ENCODE assay signal across 8 cellular contexts in the genomic region with DNA sequence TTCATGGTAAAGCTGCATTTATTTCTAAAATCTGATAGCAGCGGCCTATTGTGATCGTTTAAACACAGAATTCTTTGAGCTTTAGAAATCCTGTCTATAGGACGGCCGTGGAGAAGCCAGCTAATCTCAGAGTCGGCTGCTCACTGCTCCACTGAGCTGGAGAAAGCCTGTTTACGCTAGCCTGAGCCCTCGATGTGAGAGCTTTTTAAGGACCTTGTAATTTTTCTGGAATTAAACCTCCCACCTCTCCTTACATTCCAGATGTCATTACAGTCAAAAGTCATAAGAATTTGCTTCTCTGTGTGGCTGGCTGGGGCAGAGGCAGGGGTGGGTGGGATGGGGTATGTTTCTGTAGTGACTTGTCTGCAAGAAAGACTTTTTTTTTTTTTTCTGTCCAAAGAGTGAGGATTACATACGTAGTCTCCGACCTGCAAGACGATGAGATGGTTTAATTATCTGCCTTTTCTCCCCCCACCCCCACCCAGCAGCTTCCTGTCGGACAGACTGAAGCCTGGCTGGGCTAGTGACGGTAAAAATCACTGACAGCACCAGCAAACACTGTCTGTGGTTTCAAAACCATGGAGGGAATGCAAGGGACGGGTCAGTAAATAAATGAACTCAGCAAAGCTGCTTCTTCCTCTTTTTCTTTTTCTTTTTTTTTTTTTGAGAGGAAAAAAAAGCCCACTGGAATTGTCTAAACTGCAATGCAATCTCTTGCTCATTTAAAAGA. TPM values are rescaled to one million over a fixed set of nuclear protein-coding genes. Genes with fewer than 3 reads are reported as not detected.
DNase-seq lines count a peak whose midpoint lies in the region; ATAC-seq, FAIRE-seq and TF ChIP-seq lines count a peak whose summit lies in the region.

No MANE protein-coding gene starts in this region.

- TF ChIP-seq CTCF in AG09309 (IDR thresholded peaks at IDR 0.05; ENCODE audit: control insufficient read depth, insufficient read depth, low read depth, low read length, missing control alignments) (no peak), ascending aorta (IDR thresholded peaks at IDR 0.05) (no peak), HepG2 (CRISPR knock-in tag; IDR thresholded peaks at IDR 0.05) (no peak), tibial artery (IDR thresholded peaks at IDR 0.05) (no peak)

- H3K36me3 ChIP-seq in ascending aorta (no peaks in the 10 kb centered on the region), HepG2 (replicated peaks in 1 of 2; ENCODE audit: control insufficient read depth in 1 of 2, insufficient read depth in 2 of 2, low read length in 2 of 2) (no peaks in the 10 kb centered on the region), tibial artery (peaks cover 0 to 9% (median 0%) of the 10 kb centered on the region in 3 donors)

- 8% methylated on average over 13 of the region's 13 CpGs for WGBS in HepG2 (ENCODE audit: low lambda C conversion rate)

- peak overlapping the region; percentile 77 to 78 for H3K27ac ChIP-seq in ascending aorta
- H3K27ac ChIP-seq in HepG2 (ENCODE audit: extremely low read length, insufficient read depth, low read length) = no peak overlapping the region
- peak overlapping the region; percentile 81 to 90 for H3K27ac ChIP-seq in tibial artery

- H4K20me1 ChIP-seq in HepG2 (ENCODE audit: insufficient read depth, low read length) = no peaks in the 10 kb centered on the region

- ATAC-seq in HepG2 (no peak; the same call in 2 of the 3 replicates), GM21737 (IDR thresholded peaks at IDR 0.05; ENCODE audit: unreplicated experiment) (no peak)
- ATAC-seq in stimulated activated naive CD8-positive, alpha-beta T cell treated with anti-CD3 and anti-CD28 coated beads, Interleukin-15, amount 100 ng/mL, for 72 hours = no peak

- peak overlapping the region in 1 of 2 donors; percentile 72 for H3K4me3 Mint-ChIP-seq in stimulated activated naive CD8-positive, alpha-beta T cell treated with anti-CD3 and anti-CD28 coated beads, Interleukin-15, amount 100 ng/mL, for 72 hours

- BruUV-seq in HepG2 (replicated peaks; lab: Mats Ljungman, UMichigan) = no TSS peak

- peak overlapping the region; percentile 82 for H3K4me2 ChIP-seq in HepG2 (ENCODE audit: low read depth, low read length)

- in situ Hi-C loops in HepG2 (cut with HindIII; ENCODE audit: extremely low pct_ligation_motif_present, low pct_unique_long_range_greater_than_20kb) = loop anchor here (5.0 kb wide), 1 partner anchor 36 kb away; a partner anchor contains a TSS

- H3K9me3 Mint-ChIP-seq in stimulated activated naive CD8-positive, alpha-beta T cell treated with anti-CD3 and anti-CD28 coated beads, Interleukin-15, amount 100 ng/mL, for 72 hours = no peaks in the 10 kb centered on the region

- CTCF ChIA-PET in HepG2 (lab: Yijun Ruan, JAX; ENCODE audit: low intra/inter-chr PET ratio, low total read pairs) = no interaction called here

- H3K9me3 ChIP-seq in ascending aorta = no peaks in the 10 kb centered on the region
- no peaks in the 10 kb centered on the region for H3K9me3 ChIP-seq in HepG2 (ENCODE audit: low read length)
- H3K9me3 ChIP-seq in tibial artery = no peaks in the 10 kb centered on the region

- no peaks in the 10 kb centered on the region for H3K79me2 ChIP-seq in HepG2 (ENCODE audit: insufficient read depth, low read length)

- no peak overlapping the region for H2AFZ ChIP-seq in HepG2 (ENCODE audit: low read length)

- no peak for TF ChIP-seq EP300 in HepG2 (IDR thresholded peaks at IDR 0.05; ENCODE audit: low read depth in 2 of 2, low read length in 2 of 2)
- TF ChIP-seq EP300 in HepG2 (CRISPR knock-in tag; IDR thresholded peaks at IDR 0.05; ENCODE audit: borderline replicate concordance) = no peak

- peaks cover 15 to 22% of the 10 kb centered on the region in 2 donors for H3K4me1 ChIP-seq in ascending aorta
- H3K4me1 ChIP-seq in HepG2 (ENCODE audit: insufficient read depth, low read length) = peaks cover 85% of the 10 kb centered on the region
- peaks cover 13 to 58% (median 41%) of the 10 kb centered on the region in 4 donors for H3K4me1 ChIP-seq in tibial artery

- FAIRE-seq in HTR-8/SVneo (lab: Jason Lieb, UNC) (no peak), HepG2 (lab: Jason Lieb, UNC) (peak; percentile 37)

- H3K27me3 Mint-ChIP-seq in stimulated activated naive CD8-positive, alpha-beta T cell treated with anti-CD3 and anti-CD28 coated beads, Interleukin-15, amount 100 ng/mL, for 72 hours = no peaks in the 10 kb centered on the region

- H3K27me3 ChIP-seq in ascending aorta (no peaks in the 10 kb centered on the region), HepG2 (ENCODE audit: control insufficient read depth in 1 of 2, insufficient read depth in 2 of 2, low read length in 2 of 2) (no peaks in the 10 kb centered on the region), tibial artery (no peaks in the 10 kb centered on the region)

- DNase-seq in AG09309 (ENCODE audit: low read depth) (peak; percentile 89), HTR-8/SVneo (ENCODE audit: insufficient read length, low spot score) (peak; percentile 71), ascending aorta (ENCODE audit: low spot score in 2 of 2) (no peak), HepG2 (ENCODE audit: low spot score) (peak; percentile 79), tibial artery (peak in 1 of 2 donors; percentile 65), LoVo (ENCODE audit: low spot score) (no peak)
- no peak for DNase-seq in stimulated activated naive CD8-positive, alpha-beta T cell treated with anti-CD3 and anti-CD28 coated beads, Interleukin-15, amount 100 ng/mL, for 72 hours

- H3K27ac Mint-ChIP-seq in stimulated activated naive CD8-positive, alpha-beta T cell treated with anti-CD3 and anti-CD28 coated beads, Interleukin-15, amount 100 ng/mL, for 72 hours = no peak overlapping the region

- POLR2A ChIA-PET in HepG2 (lab: Yijun Ruan, JAX) = interaction anchor here (0.6 to 2.4 kb wide), 12 partner anchors 10 to 718 kb away, joined by 3 to 13 read pairs (median 6); a partner anchor contains a TSS

- H3K4me3 ChIP-seq in AG09309 (ENCODE audit: control insufficient read depth, low read depth, low read length) = no peak overlapping the region
- no peak overlapping the region for H3K4me3 ChIP-seq in ascending aorta
- H3K4me3 ChIP-seq in HepG2 (replicated peaks in 1 of 3; ENCODE audit: insufficient read depth in 1 of 3, low read depth in 2 of 3, low read length in 3 of 3) = peak overlapping the region; percentile 21 to 69 (median 24); a peak in 5 of 6 replicates
- H3K4me3 ChIP-seq in tibial artery = no peak overlapping the region

- H3K9ac ChIP-seq in HepG2 (ENCODE audit: insufficient read depth, low read depth, low read length) = no peak overlapping the region

- peaks cover 63% of the 10 kb centered on the region for H3K4me1 Mint-ChIP-seq in stimulated activated naive CD8-positive, alpha-beta T cell treated with anti-CD3 and anti-CD28 coated beads, Interleukin-15, amount 100 ng/mL, for 72 hours

- TF ChIP-seq RAD21 in HepG2 (CRISPR knock-in tag; IDR thresholded peaks at IDR 0.05) = no peak

- intact Hi-C loops in ascending aorta (cut with DNase I) (loop anchor here (2.0 kb wide), 1 partner anchor 39 kb away; a partner anchor contains a TSS), HepG2 (cut with micrococcal nuclease; ENCODE audit: unreplicated experiment) (loop anchor here (5.0 kb wide), 1 partner anchor 174 kb away; a partner anchor contains a TSS), tibial artery (cut with DNase I; ENCODE audit: low total_unique reads) (no loop called here)

- TF ChIP-seq POLR2A in HepG2 (IDR thresholded peaks at IDR 0.05; ENCODE audit: insufficient read depth in 1 of 2, low read depth in 2 of 2, low read length in 2 of 2) = no peak

RNA-seq across cellular contexts. Expression of a gene that starts 31.8 kb away (rescaled TPM):
- 216 TPM for total RNA-seq in ascending aorta
- total RNA-seq in HepG2 (2016; rRNA removed; fragmentation: Illumina TruSeq; extraction: Trizol) = 38.9 and 39.8 TPM in 2 replicates
- total RNA-seq in HepG2 (2016; cell fraction: cytosol; rRNA removed; fragmentation: Illumina TruSeq; extraction: Trizol; ENCODE audit: low read depth) = 13.4 and 13.6 TPM in 2 replicates
- 33.2 and 39.7 TPM in 2 replicates for total RNA-seq in HepG2 (2016; cell fraction: insoluble cytoplasmic fraction; rRNA removed; fragmentation: Illumina TruSeq; extraction: Trizol)
- 49.9 and 53.6 TPM in 2 replicates for total RNA-seq in HepG2 (2016; cell fraction: membrane; rRNA removed; fragmentation: Illumina TruSeq; extraction: Trizol)
- total RNA-seq in HepG2 (2016; cell fraction: nucleus; rRNA removed; fragmentation: Illumina TruSeq; extraction: Trizol) = 21.9 and 30.8 TPM in 2 replicates
- polyA plus RNA-seq in HepG2 (2011; rRNA removed) = 66.5 and 84.1 TPM in 2 replicates
- polyA plus RNA-seq in HepG2 (2011; cell fraction: cytosol; rRNA removed) = 62.9 and 70.1 TPM in 2 replicates
- polyA plus RNA-seq in HepG2 (2011; cell fraction: nucleus; rRNA removed) = 86.9 and 92.0 TPM in 2 replicates
- polyA plus RNA-seq in HepG2 (2012) = 98.0 and 117 TPM in 2 replicates
- 18.4 and 21.2 TPM in 2 replicates for polyA plus RNA-seq in HepG2 (2016; cell fraction: cytosol; fragmentation: Illumina TruSeq; extraction: Trizol; ENCODE audit: low read depth)
- 51.6 and 70.7 TPM in 2 replicates for polyA plus RNA-seq in HepG2 (2016; cell fraction: insoluble cytoplasmic fraction; fragmentation: Illumina TruSeq; extraction: Trizol; ENCODE audit: low read depth)
- 57.9 and 63.0 TPM in 2 replicates for polyA plus RNA-seq in HepG2 (2016; cell fraction: membrane; fragmentation: Illumina TruSeq; extraction: Trizol; ENCODE audit: low read depth)
- polyA plus RNA-seq in HepG2 (2016; cell fraction: nucleus; fragmentation: Illumina TruSeq; extraction: Trizol; ENCODE audit: insufficient read depth, low read depth) = 63.9 and 73.5 TPM in 2 replicates
- polyA minus RNA-seq in HepG2 (2011; rRNA and poly(A)+ RNA removed; ENCODE audit: low replicate concordance) = 23.8 and 82.1 TPM in 2 replicates
- polyA minus RNA-seq in HepG2 (2011; cell fraction: cytosol; rRNA and poly(A)+ RNA removed) = 41.1 and 48.2 TPM in 2 replicates
- 36.6 and 46.0 TPM in 2 replicates for polyA minus RNA-seq in HepG2 (2011; cell fraction: nucleus; rRNA and poly(A)+ RNA removed)

RNA-seq across cellular contexts. Expression of a gene that starts 38.1 kb away (rescaled TPM):
- total RNA-seq in ascending aorta = 2.0 TPM
- 6.6 and 10.0 TPM in 2 replicates for total RNA-seq in HepG2 (2016; rRNA removed; fragmentation: Illumina TruSeq; extraction: Trizol)
- 2.5 and 2.7 TPM in 2 replicates for total RNA-seq in HepG2 (2016; cell fraction: cytosol; rRNA removed; fragmentation: Illumina TruSeq; extraction: Trizol; ENCODE audit: low read depth)
- 6.6 and 10.2 TPM in 2 replicates for total RNA-seq in HepG2 (2016; cell fraction: insoluble cytoplasmic fraction; rRNA removed; fragmentation: Illumina TruSeq; extraction: Trizol)
- total RNA-seq in HepG2 (2016; cell fraction: membrane; rRNA removed; fragmentation: Illumina TruSeq; extraction: Trizol) = 3.3 and 3.5 TPM in 2 replicates
- 2.8 and 3.0 TPM in 2 replicates for total RNA-seq in HepG2 (2016; cell fraction: nucleus; rRNA removed; fragmentation: Illumina TruSeq; extraction: Trizol)
- polyA plus RNA-seq in HepG2 (2011; rRNA removed) = 3.9 and 5.2 TPM in 2 replicates
- 2.9 and 3.4 TPM in 2 replicates for polyA plus RNA-seq in HepG2 (2011; cell fraction: cytosol; rRNA removed)
- 1.2 and 1.4 TPM in 2 replicates for polyA plus RNA-seq in HepG2 (2011; cell fraction: nucleus; rRNA removed)
- 5.8 TPM in 2 replicates for polyA plus RNA-seq in HepG2 (2012)
- polyA plus RNA-seq in HepG2 (2016; cell fraction: cytosol; fragmentation: Illumina TruSeq; extraction: Trizol; ENCODE audit: low read depth) = 3.3 and 3.9 TPM in 2 replicates
- polyA plus RNA-seq in HepG2 (2016; cell fraction: insoluble cytoplasmic fraction; fragmentation: Illumina TruSeq; extraction: Trizol; ENCODE audit: low read depth) = 10.6 and 12.6 TPM in 2 replicates
- 2.9 and 3.5 TPM in 2 replicates for polyA plus RNA-seq in HepG2 (2016; cell fraction: membrane; fragmentation: Illumina TruSeq; extraction: Trizol; ENCODE audit: low read depth)
- 4.1 and 5.5 TPM in 2 replicates for polyA plus RNA-seq in HepG2 (2016; cell fraction: nucleus; fragmentation: Illumina TruSeq; extraction: Trizol; ENCODE audit: insufficient read depth, low read depth)
- polyA minus RNA-seq in HepG2 (2011; rRNA and poly(A)+ RNA removed; ENCODE audit: low replicate concordance) = 0.94 and 3.1 TPM in 2 replicates
- polyA minus RNA-seq in HepG2 (2011; cell fraction: cytosol; rRNA and poly(A)+ RNA removed) = 1.3 and 1.5 TPM in 2 replicates
- polyA minus RNA-seq in HepG2 (2011; cell fraction: nucleus; rRNA and poly(A)+ RNA removed) = 1.4 and 1.7 TPM in 2 replicates

RNA-seq across cellular contexts. Expression of a gene that starts 38.4 kb away (rescaled TPM):
- 2.1 TPM for total RNA-seq in ascending aorta
- total RNA-seq in HepG2 (2016; rRNA removed; fragmentation: Illumina TruSeq; extraction: Trizol) = 20.6 and 21.1 TPM in 2 replicates
- total RNA-seq in HepG2 (2016; cell fraction: cytosol; rRNA removed; fragmentation: Illumina TruSeq; extraction: Trizol; ENCODE audit: low read depth) = 3.3 and 5.4 TPM in 2 replicates
- total RNA-seq in HepG2 (2016; cell fraction: insoluble cytoplasmic fraction; rRNA removed; fragmentation: Illumina TruSeq; extraction: Trizol) = 20.6 and 21.4 TPM in 2 replicates
- total RNA-seq in HepG2 (2016; cell fraction: membrane; rRNA removed; fragmentation: Illumina TruSeq; extraction: Trizol) = 11.4 and 11.6 TPM in 2 replicates
- total RNA-seq in HepG2 (2016; cell fraction: nucleus; rRNA removed; fragmentation: Illumina TruSeq; extraction: Trizol) = 28.0 and 31.8 TPM in 2 replicates
- 12.8 and 13.2 TPM in 2 replicates for polyA plus RNA-seq in HepG2 (2011; rRNA removed)
- polyA plus RNA-seq in HepG2 (2011; cell fraction: cytosol; rRNA removed) = 5.4 and 6.9 TPM in 2 replicates
- polyA plus RNA-seq in HepG2 (2011; cell fraction: nucleus; rRNA removed) = 22.9 and 27.4 TPM in 2 replicates
- 3.6 and 9.3 TPM in 2 replicates for polyA plus RNA-seq in HepG2 (2012)
- 3.8 and 4.0 TPM in 2 replicates for polyA plus RNA-seq in HepG2 (2016; cell fraction: cytosol; fragmentation: Illumina TruSeq; extraction: Trizol; ENCODE audit: low read depth)
- polyA plus RNA-seq in HepG2 (2016; cell fraction: insoluble cytoplasmic fraction; fragmentation: Illumina TruSeq; extraction: Trizol; ENCODE audit: low read depth) = 19.3 and 19.8 TPM in 2 replicates
- polyA plus RNA-seq in HepG2 (2016; cell fraction: membrane; fragmentation: Illumina TruSeq; extraction: Trizol; ENCODE audit: low read depth) = 7.4 and 7.7 TPM in 2 replicates
- 35.9 and 39.3 TPM in 2 replicates for polyA plus RNA-seq in HepG2 (2016; cell fraction: nucleus; fragmentation: Illumina TruSeq; extraction: Trizol; ENCODE audit: insufficient read depth, low read depth)
- polyA minus RNA-seq in HepG2 (2011; rRNA and poly(A)+ RNA removed; ENCODE audit: low replicate concordance) = 40.1 and 60.7 TPM in 2 replicates
- polyA minus RNA-seq in HepG2 (2011; cell fraction: cytosol; rRNA and poly(A)+ RNA removed) = 4.2 and 4.6 TPM in 2 replicates
- polyA minus RNA-seq in HepG2 (2011; cell fraction: nucleus; rRNA and poly(A)+ RNA removed) = 22.6 and 30.6 TPM in 2 replicates

Comparison
In these comparisons a context has a peak if more than half of its experiments do, and no peak if none do; other contexts are left out.
1. DNase-seq: peak in AG09309 (single experiment), HTR-8/SVneo (single experiment) and HepG2 (single experiment); none in ascending aorta (0 of 2), stimulated activated naive CD8-positive, alpha-beta T cell treated with anti-CD3 and anti-CD28 coated beads, Interleukin-15, amount 100 ng/mL, for 72 hours (0 of 2) and LoVo (single experiment).
2. H3K4me3 ChIP-seq: peak in HepG2 (3 of 3); none in AG09309 (single experiment), ascending aorta (0 of 2) and tibial artery (0 of 2).